Comparison of ENCODE assay signal across 11 cellular contexts in the genomic region with DNA sequence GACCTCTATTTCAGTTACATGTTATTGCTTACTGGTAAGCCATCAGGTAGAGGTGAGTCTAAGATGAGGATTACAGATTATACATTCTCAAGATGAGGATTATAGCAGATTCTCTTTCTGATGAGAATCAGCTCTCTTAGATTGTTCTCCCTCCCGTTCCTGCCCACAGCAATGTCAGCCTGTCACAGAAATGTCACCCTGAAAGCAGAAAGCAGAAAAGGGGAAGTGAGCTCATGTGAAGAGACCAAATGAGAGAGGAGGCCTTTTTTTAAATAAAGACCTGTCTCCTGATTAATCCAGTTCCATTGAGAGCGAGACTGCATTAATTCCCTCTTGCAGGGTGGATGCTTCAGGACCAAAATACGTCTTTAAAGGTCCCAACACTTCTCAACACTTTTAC.
DNase-seq lines count a peak whose midpoint lies in the region; ATAC-seq and TF ChIP-seq lines count a peak whose summit lies in the region.
"Had no signal": no experiment of that assay in that cellular context is flagged by ENCODE, and none has a peak within 500 bp of the region (broad histone marks: within the 10 kb centered on the region; RNA-seq: fewer than 3 reads in every experiment).

No MANE protein-coding gene starts in this region.

- H3K27ac Mint-ChIP-seq in memory B cell (no peak overlapping the region), WTC11 (no peak overlapping the region)
- H3K27ac Mint-ChIP-seq: activated CD4-positive, alpha-beta T cell treated with anti-CD3 and anti-CD28 coated beads, Interleukin-2, amount 10 ng/mL, durations not matched to agents 24 days and 14 days had no signal

- H3K4me1 ChIP-seq in mesenchymal stem cell (ENCODE audit: control insufficient read depth, insufficient read depth, low read depth, low read length) = no peaks in the 10 kb centered on the region
- H3K4me1 ChIP-seq: tibial artery had no signal

- H2BK12ac ChIP-seq in mesenchymal stem cell (ENCODE audit: low read length in 2 of 2) = no peak overlapping the region

- no peak overlapping the region for H2AFZ ChIP-seq in mesenchymal stem cell (ENCODE audit: low read depth, low read length)

- H4K8ac ChIP-seq in mesenchymal stem cell (ENCODE audit: low read length) = no peak overlapping the region

- no peak overlapping the region for H3K14ac ChIP-seq in mesenchymal stem cell (ENCODE audit: low read length in 2 of 2)

- ATAC-seq in GM18907 (IDR thresholded peaks at IDR 0.05; ENCODE audit: unreplicated experiment) (peak; percentile 94), HG02623 (IDR thresholded peaks at IDR 0.05; ENCODE audit: unreplicated experiment) (peak; percentile 97), HG03571 (IDR thresholded peaks at IDR 0.05; ENCODE audit: unreplicated experiment) (peak; percentile 74), memory B cell (ENCODE audit: low read depth) (peak; percentile 41), WTC11 (no peak)
- ATAC-seq: PC-3 had no signal

- no peak overlapping the region for H3K4me3 ChIP-seq in mesenchymal stem cell (ENCODE audit: insufficient read depth in 1 of 2, low read depth in 1 of 2, low read length in 2 of 2)
- H3K4me3 ChIP-seq: tibial artery had no signal

- H2AK5ac ChIP-seq in mesenchymal stem cell (ENCODE audit: low read length, severe bottlenecking) = no peak overlapping the region

- no peak overlapping the region for H3K4ac ChIP-seq in mesenchymal stem cell (ENCODE audit: low read depth in 1 of 2, low read length in 2 of 2)

- H3K9me3 ChIP-seq in mesenchymal stem cell (ENCODE audit: control insufficient read depth, low read length) = peaks cover 4% of the 10 kb centered on the region
- H3K9me3 ChIP-seq: tibial artery had no signal

- no peak overlapping the region for H2BK15ac ChIP-seq in mesenchymal stem cell (ENCODE audit: low read depth, poor library complexity, severe bottlenecking)

- no peak overlapping the region for H3K9ac ChIP-seq in mesenchymal stem cell (ENCODE audit: low read length)

- no peak overlapping the region for H3K4me2 ChIP-seq in mesenchymal stem cell (ENCODE audit: low read length, poor library complexity, severe bottlenecking)

- no peak overlapping the region for H2BK120ac ChIP-seq in mesenchymal stem cell (ENCODE audit: low read depth, low read length)

- no peak overlapping the region for H2BK5ac ChIP-seq in mesenchymal stem cell (ENCODE audit: low read depth, low read length, poor library complexity, severe bottlenecking)

- CTCF ChIA-PET in WTC11 (lab: Charles Lee) = no interaction called here

- H3K36me3 Mint-ChIP-seq in memory B cell (no peaks in the 10 kb centered on the region), WTC11 (no peaks in the 10 kb centered on the region)

- WGBS in mesenchymal stem cell = 85% methylated on average over 2 of the region's 3 CpGs

- H3K36me3 ChIP-seq in mesenchymal stem cell (ENCODE audit: control insufficient read depth in 1 of 2, insufficient read depth in 2 of 2, low read depth in 1 of 2, low read length in 2 of 2) = no peaks in the 10 kb centered on the region
- H3K36me3 ChIP-seq: tibial artery had no signal

- no peak overlapping the region for H3K27ac ChIP-seq in mesenchymal stem cell (ENCODE audit: low read length, poor library complexity, severe bottlenecking)
- H3K27ac ChIP-seq: tibial artery had no signal

- POLR2A ChIA-PET in WTC11 (lab: Charles Lee) = no interaction called here

- no peak for TF ChIP-seq CTCF in WTC11 (IDR thresholded peaks at IDR 0.05)

- no peak overlapping the region for H3K18ac ChIP-seq in mesenchymal stem cell (ENCODE audit: low read depth in 1 of 2, low read length in 2 of 2)

- H3K79me1 ChIP-seq in mesenchymal stem cell (replicated peaks; ENCODE audit: low read length, poor library complexity, severe bottlenecking) = no peaks in the 10 kb centered on the region

- H4K91ac ChIP-seq in mesenchymal stem cell (ENCODE audit: low read length) = no peak overlapping the region

- no peak overlapping the region for H3K4me3 Mint-ChIP-seq in memory B cell
- no peak overlapping the region for H3K4me3 Mint-ChIP-seq in WTC11
- H3K4me3 Mint-ChIP-seq: activated CD4-positive, alpha-beta T cell treated with anti-CD3 and anti-CD28 coated beads, Interleukin-2, amount 10 ng/mL, durations not matched to agents 24 days and 14 days had no signal

- H3K4me1 Mint-ChIP-seq in memory B cell (peaks cover 2% of the 10 kb centered on the region), WTC11 (no peaks in the 10 kb centered on the region)
- H3K4me1 Mint-ChIP-seq: activated CD4-positive, alpha-beta T cell treated with anti-CD3 and anti-CD28 coated beads, Interleukin-2, amount 10 ng/mL, durations not matched to agents 24 days and 14 days had no signal

- DNase-seq in memory B cell (ENCODE audit: low spot score in 2 of 2) = no peak
- DNase-seq in WTC11 (ENCODE audit: low spot score) = no peak
- no peak for DNase-seq in inferior parietal cortex (ENCODE audit: extremely low spot score)
- no peak for DNase-seq in hypothalamus (lab: John Stamatoyannopoulos, UW)
- DNase-seq in mesenchymal stem cell = no peak
- DNase-seq: activated CD4-positive, alpha-beta T cell treated with anti-CD3 and anti-CD28 coated beads, Interleukin-2, amount 10 ng/mL, durations not matched to agents 24 days and 14 days; PC-3; tibial artery had no signal

- H3K23ac ChIP-seq in mesenchymal stem cell (ENCODE audit: low read length in 2 of 2) = no peak overlapping the region

- H3K27me3 Mint-ChIP-seq in memory B cell = no peaks in the 10 kb centered on the region
- no peaks in the 10 kb centered on the region for H3K27me3 Mint-ChIP-seq in WTC11 (ENCODE audit: low read depth)
- H3K27me3 Mint-ChIP-seq: activated CD4-positive, alpha-beta T cell treated with anti-CD3 and anti-CD28 coated beads, Interleukin-2, amount 10 ng/mL, durations not matched to agents 24 days and 14 days had no signal

- no peaks in the 10 kb centered on the region for H3K27me3 ChIP-seq in mesenchymal stem cell (ENCODE audit: control insufficient read depth in 1 of 2, insufficient read depth in 1 of 2, low read length in 2 of 2)
- H3K27me3 ChIP-seq: tibial artery had no signal

- H3K9me3 Mint-ChIP-seq in memory B cell (no peaks in the 10 kb centered on the region), WTC11 (peaks cover 7% of the 10 kb centered on the region)
- H3K9me3 Mint-ChIP-seq: activated CD4-positive, alpha-beta T cell treated with anti-CD3 and anti-CD28 coated beads, Interleukin-2, amount 10 ng/mL, durations not matched to agents 24 days and 14 days had no signal

TF ChIP-seq in WTC11, 78 proteins besides CTCF, POLR2A, EP300 and RAD21:
- no peak for TF ChIP-seq KAT7 (CRISPR knock-in tag; IDR thresholded peaks at IDR 0.05; ENCODE audit: borderline replicate concordance)
- TF ChIP-seq NR2C2 (CRISPR knock-in tag; IDR thresholded peaks at IDR 0.05) = no peak
- no peak for TF ChIP-seq ESRRA (CRISPR knock-in tag; IDR thresholded peaks at IDR 0.05; ENCODE audit: borderline replicate concordance)
- TF ChIP-seq, protein P1, sequence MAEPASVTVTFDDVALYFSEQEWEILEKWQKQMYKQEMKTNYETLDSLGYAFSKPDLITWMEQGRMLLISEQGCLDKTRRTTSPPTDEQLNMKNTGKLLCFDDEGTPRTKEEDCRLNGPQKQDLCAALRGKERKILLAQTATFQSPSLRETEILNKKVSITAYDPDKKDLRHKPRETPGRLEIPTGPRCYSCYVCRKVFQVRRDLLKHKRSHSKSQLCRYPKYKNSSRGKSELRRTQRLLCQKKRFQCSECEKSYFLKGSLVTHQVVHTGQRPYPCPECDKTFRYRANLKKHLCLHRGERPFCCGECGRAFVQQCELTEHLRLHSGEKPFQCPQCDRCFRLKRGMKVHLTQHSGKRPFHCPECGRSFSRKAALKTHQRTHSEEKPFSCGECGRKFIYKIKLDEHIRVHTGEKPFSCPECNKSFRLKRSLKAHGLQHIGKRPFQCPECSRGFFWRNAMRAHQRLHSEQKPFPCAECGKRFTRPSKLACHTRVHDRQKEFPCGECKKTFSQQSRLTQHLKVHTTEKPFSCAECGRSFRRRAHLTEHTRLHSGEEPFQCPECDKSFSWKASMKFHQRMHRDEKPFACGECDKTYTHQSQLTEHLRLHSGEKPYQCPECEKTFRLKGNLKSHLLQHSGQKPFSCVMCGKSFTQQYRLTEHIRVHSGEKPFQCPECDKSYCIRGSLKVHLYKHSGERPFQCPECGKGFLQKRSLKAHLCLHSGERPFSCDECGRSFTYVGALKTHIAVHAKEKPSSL (CRISPR knock-in tag; conservative IDR thresholded peaks at IDR 0.05) = no peak
- TF ChIP-seq ZNF423 (CRISPR knock-in tag; IDR thresholded peaks at IDR 0.05) = no peak
- TF ChIP-seq, protein P2, sequence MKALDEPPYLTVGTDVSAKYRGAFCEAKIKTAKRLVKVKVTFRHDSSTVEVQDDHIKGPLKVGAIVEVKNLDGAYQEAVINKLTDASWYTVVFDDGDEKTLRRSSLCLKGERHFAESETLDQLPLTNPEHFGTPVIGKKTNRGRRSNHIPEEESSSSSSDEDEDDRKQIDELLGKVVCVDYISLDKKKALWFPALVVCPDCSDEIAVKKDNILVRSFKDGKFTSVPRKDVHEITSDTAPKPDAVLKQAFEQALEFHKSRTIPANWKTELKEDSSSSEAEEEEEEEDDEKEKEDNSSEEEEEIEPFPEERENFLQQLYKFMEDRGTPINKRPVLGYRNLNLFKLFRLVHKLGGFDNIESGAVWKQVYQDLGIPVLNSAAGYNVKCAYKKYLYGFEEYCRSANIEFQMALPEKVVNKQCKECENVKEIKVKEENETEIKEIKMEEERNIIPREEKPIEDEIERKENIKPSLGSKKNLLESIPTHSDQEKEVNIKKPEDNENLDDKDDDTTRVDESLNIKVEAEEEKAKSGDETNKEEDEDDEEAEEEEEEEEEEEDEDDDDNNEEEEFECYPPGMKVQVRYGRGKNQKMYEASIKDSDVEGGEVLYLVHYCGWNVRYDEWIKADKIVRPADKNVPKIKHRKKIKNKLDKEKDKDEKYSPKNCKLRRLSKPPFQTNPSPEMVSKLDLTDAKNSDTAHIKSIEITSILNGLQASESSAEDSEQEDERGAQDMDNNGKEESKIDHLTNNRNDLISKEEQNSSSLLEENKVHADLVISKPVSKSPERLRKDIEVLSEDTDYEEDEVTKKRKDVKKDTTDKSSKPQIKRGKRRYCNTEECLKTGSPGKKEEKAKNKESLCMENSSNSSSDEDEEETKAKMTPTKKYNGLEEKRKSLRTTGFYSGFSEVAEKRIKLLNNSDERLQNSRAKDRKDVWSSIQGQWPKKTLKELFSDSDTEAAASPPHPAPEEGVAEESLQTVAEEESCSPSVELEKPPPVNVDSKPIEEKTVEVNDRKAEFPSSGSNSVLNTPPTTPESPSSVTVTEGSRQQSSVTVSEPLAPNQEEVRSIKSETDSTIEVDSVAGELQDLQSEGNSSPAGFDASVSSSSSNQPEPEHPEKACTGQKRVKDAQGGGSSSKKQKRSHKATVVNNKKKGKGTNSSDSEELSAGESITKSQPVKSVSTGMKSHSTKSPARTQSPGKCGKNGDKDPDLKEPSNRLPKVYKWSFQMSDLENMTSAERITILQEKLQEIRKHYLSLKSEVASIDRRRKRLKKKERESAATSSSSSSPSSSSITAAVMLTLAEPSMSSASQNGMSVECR (CRISPR knock-in tag; IDR thresholded peaks at IDR 0.05; ENCODE audit: borderline replicate concordance) = no peak
- no peak for TF ChIP-seq OVOL2 (CRISPR knock-in tag; IDR thresholded peaks at IDR 0.05; ENCODE audit: borderline replicate concordance)
